In genomic region chr13:101627556-101627943, GRCh38 we compare ENCODE assay signal across 9 cellular contexts.
DNase-seq lines count a peak whose midpoint lies in the region; ATAC-seq and TF ChIP-seq lines count a peak whose summit lies in the region.
"Had no signal": no experiment of that assay in that cellular context is flagged by ENCODE, and none has a peak within 500 bp of the region (broad histone marks: within the 10 kb centered on the region; RNA-seq: fewer than 3 reads in every experiment).

No MANE protein-coding gene starts in this region.

- DNase-seq in GM12864 (ENCODE audit: low read depth) (peak; percentile 10), colonic mucosa (no peak), activated gamma-delta T cell (lab: John Stamatoyannopoulos, UW) (no peak), AML-193 (lab: John Stamatoyannopoulos, UW) (no peak), ureter (ENCODE audit: low spot score) (no peak)

- H3K9me3 ChIP-seq in colonic mucosa = no peaks in the 10 kb centered on the region
- no peaks in the 10 kb centered on the region for H3K9me3 ChIP-seq in stomach smooth muscle (ENCODE audit: control insufficient read depth in 2 of 2, low read length in 2 of 2)
- H3K9me3 ChIP-seq: neutrophil had no signal

- H3K9ac ChIP-seq in colonic mucosa (ENCODE audit: low read depth in 2 of 2, low read length in 2 of 2) (no peak overlapping the region), stomach smooth muscle (ENCODE audit: low read length in 2 of 2) (no peak overlapping the region)

- peak overlapping the region; percentile 22 for H3K27ac ChIP-seq in colonic mucosa
- H3K27ac ChIP-seq in stomach smooth muscle (ENCODE audit: low read length) = no peak overlapping the region
- H3K27ac ChIP-seq: neutrophil had no signal

- H3K36me3 ChIP-seq in colonic mucosa (no peaks in the 10 kb centered on the region), stomach smooth muscle (ENCODE audit: control insufficient read depth in 2 of 2, insufficient read depth in 2 of 2, low read length in 2 of 2) (no peaks in the 10 kb centered on the region)
- H3K36me3 ChIP-seq: neutrophil had no signal

- H3K27me3 ChIP-seq in colonic mucosa (no peaks in the 10 kb centered on the region), stomach smooth muscle (ENCODE audit: control insufficient read depth in 1 of 2, insufficient read depth in 2 of 2, low read length in 2 of 2) (no peaks in the 10 kb centered on the region)
- H3K27me3 ChIP-seq: neutrophil had no signal

- intact Hi-C loops in colonic mucosa (cut with DNase I) = no loop called here

- peak; percentile 19 for ATAC-seq in GM21381 (IDR thresholded peaks at IDR 0.05; ENCODE audit: unreplicated experiment)
- peak; percentile 31 for ATAC-seq in HG03571 (IDR thresholded peaks at IDR 0.05; ENCODE audit: unreplicated experiment)

- no peaks in the 10 kb centered on the region for H3K4me1 ChIP-seq in colonic mucosa
- no peaks in the 10 kb centered on the region for H3K4me1 ChIP-seq in stomach smooth muscle (ENCODE audit: control insufficient read depth, insufficient read depth, low read length)

- no peak overlapping the region for H3K4me3 ChIP-seq in GM12864 (ENCODE audit: low read depth, low read length)
- no peak overlapping the region for H3K4me3 ChIP-seq in colonic mucosa
- peak overlapping the region; percentile 36 to 41 for H3K4me3 ChIP-seq in stomach smooth muscle (ENCODE audit: low read length in 2 of 2)

- no peak for TF ChIP-seq CTCF in GM12864 (IDR thresholded peaks at IDR 0.05; ENCODE audit: low read depth, low read length, missing control alignments)
- no peak for TF ChIP-seq CTCF in colonic mucosa (IDR thresholded peaks at IDR 0.05)

Comparison
In these comparisons a context has a peak if more than half of its experiments do, and no peak if none do; other contexts are left out.
1. H3K4me3 ChIP-seq: peak in stomach smooth muscle (2 of 2); none in GM12864 (single experiment) and colonic mucosa (single experiment).